Comparison of ENCODE assay signal across 9 cellular contexts in the genomic region with DNA sequence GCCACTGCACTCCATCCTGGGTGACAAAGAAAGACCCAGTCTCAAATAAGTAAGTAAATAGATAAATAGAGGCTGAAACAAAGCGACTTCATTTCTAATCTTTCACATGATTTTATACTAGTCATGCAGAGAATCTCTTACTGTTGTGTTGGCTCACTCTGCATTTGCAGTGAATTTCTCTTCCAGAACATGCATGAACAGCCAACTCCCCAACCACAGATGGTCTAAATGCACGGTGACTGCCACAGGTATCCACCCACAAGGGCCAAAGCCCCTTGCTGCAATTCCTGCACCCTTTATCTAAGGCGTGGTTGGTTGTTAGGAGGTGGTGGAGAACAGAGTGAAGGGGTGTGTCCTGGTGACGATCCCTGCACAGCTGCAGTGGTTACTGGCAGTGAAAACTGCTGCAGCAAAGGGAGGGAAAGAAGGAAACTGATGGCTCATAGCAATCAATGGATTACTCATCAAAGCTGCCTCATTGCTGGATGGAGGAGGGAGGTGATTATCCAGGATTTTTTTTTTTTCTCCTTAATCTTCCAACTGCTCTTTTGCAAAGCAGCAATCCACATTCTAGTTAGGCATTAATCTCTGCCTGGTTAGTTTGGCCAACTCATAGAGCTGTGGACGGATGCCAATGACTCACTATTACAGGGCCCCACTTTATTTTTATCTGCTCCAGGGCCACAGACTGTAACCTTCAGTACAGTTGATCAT. TPM values are rescaled to one million over a fixed set of nuclear protein-coding genes. Genes with fewer than 3 reads are reported as not detected.
DNase-seq lines count a peak whose midpoint lies in the region; ATAC-seq and TF ChIP-seq lines count a peak whose summit lies in the region.
"Had no signal": no experiment of that assay in that cellular context is flagged by ENCODE, and none has a peak within 500 bp of the region (broad histone marks: within the 10 kb centered on the region; RNA-seq: fewer than 3 reads in every experiment).

No MANE protein-coding gene starts in this region.

- DNase-seq in activated CD8-positive, alpha-beta memory T cell treated with anti-CD3 and anti-CD28 coated beads, Interleukin-2, amount 10 ng/mL, durations not matched to agents 7 days and 5 days: no peak
- DNase-seq in activated CD8-positive, alpha-beta memory T cell treated with anti-CD3 and anti-CD28 coated beads for 24 hours: no peak
- DNase-seq in H4 (ENCODE audit: low spot score) (peak; percentile 54), NCI-H446 treated with DMSO at 0.1 percent for 48 hours (lab: John Stamatoyannopoulos, UW) (peak; percentile 82), mesothelial cell of epicardium (ENCODE audit: low spot score in 2 of 2, unreplicated experiment in 2 of 2) (no peak), cerebellar nuclear complex (lab: John Stamatoyannopoulos, UW) (no peak), SHP77 (lab: John Stamatoyannopoulos, UW) (no peak)
- DNase-seq: activated naive CD8-positive, alpha-beta T cell treated with anti-CD3 and anti-CD28 coated beads, Interleukin-2, amount 10 ng/mL, durations not matched to agents 7 days and 5 days had no signal

- H3K27ac ChIP-seq in cingulate gyrus (ENCODE audit: low read depth, low read length): peak overlapping the region; percentile 51

- no peak for TF ChIP-seq CTCF in mesothelial cell of epicardium (IDR thresholded peaks at IDR 0.05; ENCODE audit: unreplicated experiment)

- H3K4me1 Mint-ChIP-seq in activated CD8-positive, alpha-beta memory T cell treated with anti-CD3 and anti-CD28 coated beads, Interleukin-2, amount 10 ng/mL, durations not matched to agents 7 days and 5 days: peaks cover 37% of the 10 kb centered on the region
- H3K4me1 Mint-ChIP-seq in mesothelial cell of epicardium: peaks cover 23% of the 10 kb centered on the region

- no peak overlapping the region for H3K4me3 Mint-ChIP-seq in activated CD8-positive, alpha-beta memory T cell treated with anti-CD3 and anti-CD28 coated beads, Interleukin-2, amount 10 ng/mL, durations not matched to agents 7 days and 5 days
- no peak overlapping the region for H3K4me3 Mint-ChIP-seq in mesothelial cell of epicardium
- H3K4me3 Mint-ChIP-seq: activated naive CD8-positive, alpha-beta T cell treated with anti-CD3 and anti-CD28 coated beads, Interleukin-2, amount 10 ng/mL, durations not matched to agents 7 days and 5 days had no signal

- no peaks in the 10 kb centered on the region for H3K27me3 Mint-ChIP-seq in activated CD8-positive, alpha-beta memory T cell treated with anti-CD3 and anti-CD28 coated beads, Interleukin-2, amount 10 ng/mL, durations not matched to agents 7 days and 5 days
- no peaks in the 10 kb centered on the region for H3K27me3 Mint-ChIP-seq in mesothelial cell of epicardium (ENCODE audit: low read depth)
- H3K27me3 Mint-ChIP-seq: activated naive CD8-positive, alpha-beta T cell treated with anti-CD3 and anti-CD28 coated beads, Interleukin-2, amount 10 ng/mL, durations not matched to agents 7 days and 5 days had no signal

- peak; percentile 37 for ATAC-seq in activated CD8-positive, alpha-beta memory T cell treated with anti-CD3 and anti-CD28 coated beads, Interleukin-2, amount 10 ng/mL, durations not matched to agents 7 days and 5 days

- H3K36me3 Mint-ChIP-seq in activated CD8-positive, alpha-beta memory T cell treated with anti-CD3 and anti-CD28 coated beads, Interleukin-2, amount 10 ng/mL, durations not matched to agents 7 days and 5 days: peaks cover 32% of the 10 kb centered on the region
- H3K36me3 Mint-ChIP-seq in mesothelial cell of epicardium: peaks cover 18% of the 10 kb centered on the region

- peaks cover 4% of the 10 kb centered on the region for H3K9me3 Mint-ChIP-seq in activated CD8-positive, alpha-beta memory T cell treated with anti-CD3 and anti-CD28 coated beads, Interleukin-2, amount 10 ng/mL, durations not matched to agents 7 days and 5 days (ENCODE audit: low read depth)
- H3K9me3 Mint-ChIP-seq in mesothelial cell of epicardium: peaks cover 11% of the 10 kb centered on the region

- peak overlapping the region; percentile 42 for H3K27ac Mint-ChIP-seq in activated CD8-positive, alpha-beta memory T cell treated with anti-CD3 and anti-CD28 coated beads, Interleukin-2, amount 10 ng/mL, durations not matched to agents 7 days and 5 days
- H3K27ac Mint-ChIP-seq in mesothelial cell of epicardium: peak overlapping the region; percentile 82
- H3K27ac Mint-ChIP-seq: activated naive CD8-positive, alpha-beta T cell treated with anti-CD3 and anti-CD28 coated beads, Interleukin-2, amount 10 ng/mL, durations not matched to agents 7 days and 5 days had no signal

- CTCF ChIA-PET in activated CD8-positive, alpha-beta memory T cell treated with anti-CD3 and anti-CD28 coated beads, Interleukin-2, amount 10 ng/mL, durations not matched to agents 7 days and 5 days (lab: Charles Lee): interaction anchor here (1.3 kb wide), 1 partner anchor 14 kb away, joined by 3 read pairs; no protein-coding TSS in a partner anchor

RNA-seq across cellular contexts. Expression of gene PRTFDC1, which starts 50.6 kb away (rescaled TPM):
- total RNA-seq in activated CD8-positive, alpha-beta memory T cell treated with anti-CD3 and anti-CD28 coated beads, Interleukin-2, amount 10 ng/mL, durations not matched to agents 7 days and 5 days: 1 to 10 TPM; 1.6 to 2.9 TPM
- 18.3 and 22.8 TPM in 2 replicates for total RNA-seq in H4 (2014; rRNA removed; shearing (Covaris generic))
- total RNA-seq in mesothelial cell of epicardium: 26.3 to 27.5 TPM (median 27.0 TPM) in 3 replicates

Comparison
In these comparisons a context has a peak if more than half of its experiments do, and no peak if none do; other contexts are left out.
1. DNase-seq: peak in H4 (single experiment) and NCI-H446 treated with DMSO at 0.1 percent for 48 hours (single experiment); none in activated CD8-positive, alpha-beta memory T cell treated with anti-CD3 and anti-CD28 coated beads, Interleukin-2, amount 10 ng/mL, durations not matched to agents 7 days and 5 days (single experiment), activated CD8-positive, alpha-beta memory T cell treated with anti-CD3 and anti-CD28 coated beads for 24 hours (single experiment), mesothelial cell of epicardium (0 of 2), cerebellar nuclear complex (0 of 2) and SHP77 (0 of 2).